Comparison of ENCODE assay signal across 1 cellular context in genomic region chr2:147843864-147844690, GRCh38.
TF ChIP-seq lines count a peak whose summit lies in the region.

No MANE protein-coding gene starts in this region.

TF ChIP-seq in K562, 482 proteins besides CTCF, POLR2A, EP300 and RAD21 (continued from another document and continues in another):
- TF ChIP-seq HEY1 (CRISPR knock-in tag; IDR thresholded peaks at IDR 0.05; ENCODE audit: borderline replicate concordance) (no peak), THRAP3 (IDR thresholded peaks at IDR 0.05; ENCODE audit: borderline replicate concordance) (no peak), TAF9B (IDR thresholded peaks at IDR 0.05; ENCODE audit: partially characterized antibody) (no peak), ATF6 (CRISPR knock-in tag; IDR thresholded peaks at IDR 0.05) (no peak), HMGXB4 (CRISPR knock-in tag; IDR thresholded peaks at IDR 0.05) (no peak), MYBL2 (IDR thresholded peaks at IDR 0.05; ENCODE audit: low read depth) (no peak), MYBL2 (CRISPR knock-in tag; IDR thresholded peaks at IDR 0.05; ENCODE audit: borderline replicate concordance) (no peak), JUNB (CRISPR knock-in tag; conservative IDR thresholded peaks at IDR 0.05) (no peak), RERE (CRISPR knock-in tag; IDR thresholded peaks at IDR 0.05; ENCODE audit: borderline replicate concordance) (no peak), PTBP1 (IDR thresholded peaks at IDR 0.05; ENCODE audit: low read depth, low read length) (no peak), SNAPC5 (CRISPR knock-in tag; IDR thresholded peaks at IDR 0.05) (no peak), HDAC1 (IDR thresholded peaks at IDR 0.05) (no peak), ZNF408 (CRISPR knock-in tag; IDR thresholded peaks at IDR 0.05; ENCODE audit: low read depth) (no peak), HMGN3 (IDR thresholded peaks at IDR 0.05; ENCODE audit: borderline replicate concordance, extremely low read depth, insufficient read length, low read depth, low read length) (peak; percentile 57), ELF4 (CRISPR knock-in tag; IDR thresholded peaks at IDR 0.05) (no peak), MAZ (CRISPR knock-in tag; conservative IDR thresholded peaks at IDR 0.05 in 1 of 2, IDR thresholded peaks at IDR 0.05 in 1 of 2) (peak; percentile 27 to 64), ELF1 (tag; IDR thresholded peaks at IDR 0.05) (peak; percentile 66; the same call in 1 of the 2 replicates), ZNF589 (CRISPR knock-in tag; IDR thresholded peaks at IDR 0.05; ENCODE audit: low read depth) (no peak), ZNF12 (CRISPR knock-in tag; IDR thresholded peaks at IDR 0.05) (no peak), NELFE (IDR thresholded peaks at IDR 0.05; ENCODE audit: insufficient read depth, insufficient read length) (no peak), CTBP1 (IDR thresholded peaks at IDR 0.05; ENCODE audit: borderline replicate concordance) (peak; percentile 64; the same call in 1 of the 2 replicates), ERF (CRISPR knock-in tag; IDR thresholded peaks at IDR 0.05) (no peak), MCM2 (IDR thresholded peaks at IDR 0.05; ENCODE audit: low read depth) (no peak), EHMT2 (IDR thresholded peaks at IDR 0.05) (no peak), ZBTB9 (CRISPR knock-in tag; IDR thresholded peaks at IDR 0.05) (peak; percentile 49; the same call in 1 of the 2 replicates), NR3C1 (CRISPR knock-in tag; IDR thresholded peaks at IDR 0.05) (no peak), C11orf30 (IDR thresholded peaks at IDR 0.05; ENCODE audit: low read depth) (no peak), ZNF277 (CRISPR knock-in tag; IDR thresholded peaks at IDR 0.05; ENCODE audit: borderline replicate concordance) (no peak), ZNF764 (CRISPR knock-in tag; IDR thresholded peaks at IDR 0.05; ENCODE audit: low read depth) (no peak), RBM14 (IDR thresholded peaks at IDR 0.05; ENCODE audit: borderline replicate concordance, insufficient read depth, low read depth, low read length) (no peak), KLF6 (CRISPR knock-in tag; IDR thresholded peaks at IDR 0.05; ENCODE audit: borderline replicate concordance) (no peak), CHD2 (IDR thresholded peaks at IDR 0.05; ENCODE audit: low read depth, low read length) (peak; percentile 87), THAP12 (CRISPR knock-in tag; IDR thresholded peaks at IDR 0.05) (0 out of 2 replicates have a peak, but pooled peaks have one; percentile 18), SREBF1 (IDR thresholded peaks at IDR 0.05; ENCODE audit: borderline replicate concordance, low read depth, low read length) (no peak), CCAR2 (IDR thresholded peaks at IDR 0.05; ENCODE audit: low read depth, low read length) (no peak), CEBPB (tag; IDR thresholded peaks at IDR 0.05) (no peak), LARP7 (IDR thresholded peaks at IDR 0.05) (no peak), TCF7L2 (IDR thresholded peaks at IDR 0.05; ENCODE audit: low read depth, low read length) (no peak), BRCA1 (IDR thresholded peaks at IDR 0.05) (no peak), BRCA1 (CRISPR knock-in tag; IDR thresholded peaks at IDR 0.05) (no peak), GTF2F1 (IDR thresholded peaks at IDR 0.05; ENCODE audit: low read depth, low read length) (no peak)
- TF ChIP-seq, protein P1, sequence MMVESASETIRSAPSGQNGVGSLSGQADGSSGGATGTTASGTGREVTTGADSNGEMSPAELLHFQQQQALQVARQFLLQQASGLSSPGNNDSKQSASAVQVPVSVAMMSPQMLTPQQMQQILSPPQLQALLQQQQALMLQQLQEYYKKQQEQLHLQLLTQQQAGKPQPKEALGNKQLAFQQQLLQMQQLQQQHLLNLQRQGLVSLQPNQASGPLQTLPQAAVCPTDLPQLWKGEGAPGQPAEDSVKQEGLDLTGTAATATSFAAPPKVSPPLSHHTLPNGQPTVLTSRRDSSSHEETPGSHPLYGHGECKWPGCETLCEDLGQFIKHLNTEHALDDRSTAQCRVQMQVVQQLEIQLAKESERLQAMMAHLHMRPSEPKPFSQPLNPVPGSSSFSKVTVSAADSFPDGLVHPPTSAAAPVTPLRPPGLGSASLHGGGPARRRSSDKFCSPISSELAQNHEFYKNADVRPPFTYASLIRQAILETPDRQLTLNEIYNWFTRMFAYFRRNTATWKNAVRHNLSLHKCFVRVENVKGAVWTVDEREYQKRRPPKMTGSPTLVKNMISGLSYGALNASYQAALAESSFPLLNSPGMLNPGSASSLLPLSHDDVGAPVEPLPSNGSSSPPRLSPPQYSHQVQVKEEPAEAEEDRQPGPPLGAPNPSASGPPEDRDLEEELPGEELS (CRISPR knock-in tag; IDR thresholded peaks at IDR 0.05; ENCODE audit: borderline replicate concordance), result no peak
- TF ChIP-seq, protein P2, sequence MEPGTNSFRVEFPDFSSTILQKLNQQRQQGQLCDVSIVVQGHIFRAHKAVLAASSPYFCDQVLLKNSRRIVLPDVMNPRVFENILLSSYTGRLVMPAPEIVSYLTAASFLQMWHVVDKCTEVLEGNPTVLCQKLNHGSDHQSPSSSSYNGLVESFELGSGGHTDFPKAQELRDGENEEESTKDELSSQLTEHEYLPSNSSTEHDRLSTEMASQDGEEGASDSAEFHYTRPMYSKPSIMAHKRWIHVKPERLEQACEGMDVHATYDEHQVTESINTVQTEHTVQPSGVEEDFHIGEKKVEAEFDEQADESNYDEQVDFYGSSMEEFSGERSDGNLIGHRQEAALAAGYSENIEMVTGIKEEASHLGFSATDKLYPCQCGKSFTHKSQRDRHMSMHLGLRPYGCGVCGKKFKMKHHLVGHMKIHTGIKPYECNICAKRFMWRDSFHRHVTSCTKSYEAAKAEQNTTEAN (CRISPR knock-in tag; IDR thresholded peaks at IDR 0.05), result no peak
- TF ChIP-seq, protein P3, sequence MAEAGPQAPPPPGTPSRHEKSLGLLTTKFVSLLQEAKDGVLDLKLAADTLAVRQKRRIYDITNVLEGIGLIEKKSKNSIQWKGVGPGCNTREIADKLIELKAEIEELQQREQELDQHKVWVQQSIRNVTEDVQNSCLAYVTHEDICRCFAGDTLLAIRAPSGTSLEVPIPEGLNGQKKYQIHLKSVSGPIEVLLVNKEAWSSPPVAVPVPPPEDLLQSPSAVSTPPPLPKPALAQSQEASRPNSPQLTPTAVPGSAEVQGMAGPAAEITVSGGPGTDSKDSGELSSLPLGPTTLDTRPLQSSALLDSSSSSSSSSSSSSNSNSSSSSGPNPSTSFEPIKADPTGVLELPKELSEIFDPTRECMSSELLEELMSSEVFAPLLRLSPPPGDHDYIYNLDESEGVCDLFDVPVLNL (CRISPR knock-in tag; IDR thresholded peaks at IDR 0.05; ENCODE audit: low read depth), result no peak
- TF ChIP-seq, protein P4, sequence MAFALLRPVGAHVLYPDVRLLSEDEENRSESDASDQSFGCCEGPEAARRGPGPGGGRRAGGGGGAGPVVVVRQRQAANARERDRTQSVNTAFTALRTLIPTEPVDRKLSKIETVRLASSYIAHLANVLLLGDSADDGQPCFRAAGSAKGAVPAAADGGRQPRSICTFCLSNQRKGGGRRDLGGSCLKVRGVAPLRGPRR (CRISPR knock-in tag; IDR thresholded peaks at IDR 0.05), result no peak
- TF ChIP-seq, protein P5, sequence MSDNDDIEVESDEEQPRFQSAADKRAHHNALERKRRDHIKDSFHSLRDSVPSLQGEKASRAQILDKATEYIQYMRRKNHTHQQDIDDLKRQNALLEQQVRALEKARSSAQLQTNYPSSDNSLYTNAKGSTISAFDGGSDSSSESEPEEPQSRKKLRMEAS (CRISPR knock-in tag; IDR thresholded peaks at IDR 0.05), result peak; percentile 53
